8 cellular contexts compared by ENCODE assay signal in genomic region chr6:149990672-149991402, GRCh38. TPM values are rescaled to one million over a fixed set of nuclear protein-coding genes. Genes with fewer than 3 reads are reported as not detected.
DNase-seq lines count a peak whose midpoint lies in the region; ATAC-seq and TF ChIP-seq lines count a peak whose summit lies in the region.

No MANE protein-coding gene starts in this region.

- H3K4me3 Mint-ChIP-seq in brain (peak overlapping the region; percentile 71 to 86 (median 81)), nephron (peak overlapping the region; percentile 36 to 72 (median 50))

- H3K27ac Mint-ChIP-seq in brain, result no peak overlapping the region
- H3K27ac Mint-ChIP-seq in nephron, result no peak overlapping the region

- peaks cover 19% of the 10 kb centered on the region for H3K4me1 Mint-ChIP-seq in brain
- peaks cover 11% of the 10 kb centered on the region for H3K4me1 Mint-ChIP-seq in nephron

- DNase-seq in DMS 273 (lab: John Stamatoyannopoulos, UW; ENCODE audit: unreplicated experiment) (peak; percentile 50), DMS 273 treated with DMSO at 0.1 percent for 48 hours (lab: John Stamatoyannopoulos, UW) (no peak), MV-4-11 (lab: John Stamatoyannopoulos, UW) (peak; percentile 91), NCI-H2081 treated with DMSO at 0.1 percent for 48 hours (lab: John Stamatoyannopoulos, UW) (no peak), NCI-H128 (lab: John Stamatoyannopoulos, UW; ENCODE audit: unreplicated experiment) (no peak)

- H3K27me3 Mint-ChIP-seq in brain (peaks cover 98% of the 10 kb centered on the region), nephron (ENCODE audit: low read depth) (peaks cover 100% of the 10 kb centered on the region)

- peaks cover 6% of the 10 kb centered on the region for H3K36me3 Mint-ChIP-seq in brain
- H3K36me3 Mint-ChIP-seq in nephron (ENCODE audit: low read depth), result no peaks in the 10 kb centered on the region

- no peak for TF ChIP-seq CTCF in brain (conservative IDR thresholded peaks at IDR 0.05)
- TF ChIP-seq CTCF in nephron (IDR thresholded peaks at IDR 0.05; ENCODE audit: unreplicated experiment in 3 of 3), result no peak

- no peak for ATAC-seq in GM19328 (IDR thresholded peaks at IDR 0.05; ENCODE audit: unreplicated experiment)

- peaks cover 27 to 47% (median 30%) of the 10 kb centered on the region in 5 experiments for H3K9me3 Mint-ChIP-seq in brain
- H3K9me3 Mint-ChIP-seq in nephron, result peaks cover 37% of the 10 kb centered on the region

RNA-seq across cellular contexts. Expression of gene ULBP1, which starts 27.1 kb away (rescaled TPM):
- polyA plus RNA-seq in brain (ENCODE audit: insufficient read depth, low read depth, low replicate concordance), result 2.3 TPM

RNA-seq across cellular contexts. Expression of gene RAET1L, which starts 34.5 kb away (rescaled TPM):
- polyA plus RNA-seq in brain (ENCODE audit: insufficient read depth, low read depth, low replicate concordance), result not detected

RNA-seq across cellular contexts. Expression of gene ULBP2, which starts 49.0 kb away (rescaled TPM):
- 0.73 TPM for polyA plus RNA-seq in brain (ENCODE audit: insufficient read depth, low read depth, low replicate concordance)

Comparison
In these comparisons a context has a peak if more than half of its experiments do, and no peak if none do; other contexts are left out.
1. DNase-seq: peak in DMS 273 (single experiment) and MV-4-11 (single experiment); none in DMS 273 treated with DMSO at 0.1 percent for 48 hours (single experiment), NCI-H2081 treated with DMSO at 0.1 percent for 48 hours (single experiment) and NCI-H128 (single experiment).